Comparison of ENCODE assay signal across 14 cellular contexts in genomic region chr16:2179107-2179501, GRCh38. TPM values are rescaled to one million over a fixed set of nuclear protein-coding genes. Genes with fewer than 3 reads are reported as not detected.
DNase-seq lines count a peak whose midpoint lies in the region; ATAC-seq and TF ChIP-seq lines count a peak whose summit lies in the region.
"Had no signal": no experiment of that assay in that cellular context is flagged by ENCODE, and none has a peak within 500 bp of the region (broad histone marks: within the 10 kb centered on the region; RNA-seq: fewer than 3 reads in every experiment).

No MANE protein-coding gene starts in this region.

- TF ChIP-seq POLR2A in gastroesophageal sphincter (IDR thresholded peaks at IDR 0.05): no peak

- H3K27ac ChIP-seq in gastroesophageal sphincter: no peak overlapping the region

- H3K4me3 ChIP-seq in gastroesophageal sphincter: no peak overlapping the region

- WGBS in gastroesophageal sphincter (ENCODE audit: low coverage in 1 of 2), 2 donors: no CpG with 5 or more reads among the region's 50 CpGs

- peaks cover 0 to 43% of the 10 kb centered on the region in 2 donors for H3K36me3 ChIP-seq in gastroesophageal sphincter

- no peak overlapping the region for H3K4me3 Mint-ChIP-seq in WTC11
- H3K4me3 Mint-ChIP-seq in stimulated activated memory B cell treated with anti-CD40 and anti-IgM and Interleukin-4, amounts not matched to agents 10 μg/mL and 1 μg/mL and 100 μg/mL, for 72 hours: no peak overlapping the region
- H3K4me3 Mint-ChIP-seq: CD14-positive monocyte; CD8-positive, alpha-beta T cell had no signal

- peaks cover 10% of the 10 kb centered on the region for H3K36me3 Mint-ChIP-seq in WTC11
- H3K36me3 Mint-ChIP-seq in stimulated activated memory B cell treated with anti-CD40 and anti-IgM and Interleukin-4, amounts not matched to agents 10 μg/mL and 1 μg/mL and 100 μg/mL, for 72 hours: peaks cover 30% of the 10 kb centered on the region

- H3K4me1 ChIP-seq in gastroesophageal sphincter: peaks cover 0 to 6% (median 0%) of the 10 kb centered on the region in 3 donors

- TF ChIP-seq RAD21 in Ishikawa (IDR thresholded peaks at IDR 0.05; ENCODE audit: low read depth): no peak

- no peak overlapping the region for H3K27ac Mint-ChIP-seq in WTC11
- no peak overlapping the region for H3K27ac Mint-ChIP-seq in stimulated activated memory B cell treated with anti-CD40 and anti-IgM and Interleukin-4, amounts not matched to agents 10 μg/mL and 1 μg/mL and 100 μg/mL, for 72 hours
- H3K27ac Mint-ChIP-seq: CD14-positive monocyte; CD8-positive, alpha-beta T cell had no signal

- TF ChIP-seq EP300 in Ishikawa (IDR thresholded peaks at IDR 0.05; ENCODE audit: borderline replicate concordance) (no peak), gastroesophageal sphincter (IDR thresholded peaks at IDR 0.05) (no peak)

- POLR2A ChIA-PET in WTC11 (lab: Charles Lee): no interaction called here

- H3K4me1 Mint-ChIP-seq in WTC11: 0 out of 2 replicates have a peak, but pooled peaks cover 3% of the 10 kb centered on the region
- H3K4me1 Mint-ChIP-seq in stimulated activated memory B cell treated with anti-CD40 and anti-IgM and Interleukin-4, amounts not matched to agents 10 μg/mL and 1 μg/mL and 100 μg/mL, for 72 hours: peaks cover 11% of the 10 kb centered on the region
- H3K4me1 Mint-ChIP-seq: CD14-positive monocyte had no signal

- TF ChIP-seq CTCF in WTC11 (IDR thresholded peaks at IDR 0.05) (no peak), gastroesophageal sphincter (IDR thresholded peaks at IDR 0.05) (no peak)

- H3K9me3 ChIP-seq in gastroesophageal sphincter: no peaks in the 10 kb centered on the region

- no peaks in the 10 kb centered on the region for H3K9me3 Mint-ChIP-seq in WTC11
- no peaks in the 10 kb centered on the region for H3K9me3 Mint-ChIP-seq in stimulated activated memory B cell treated with anti-CD40 and anti-IgM and Interleukin-4, amounts not matched to agents 10 μg/mL and 1 μg/mL and 100 μg/mL, for 72 hours
- H3K9me3 Mint-ChIP-seq: CD8-positive, alpha-beta T cell had no signal

- DNase-seq in WTC11 (ENCODE audit: low spot score): no peak
- DNase-seq: COR-L47, DMS153, DMS79 treated with DMSO at 0.1 percent for 48 hours, GDM1, IMR-90 had no signal

- ATAC-seq in WTC11: peak; percentile 1
- ATAC-seq in gastroesophageal sphincter: peak; percentile 8
- ATAC-seq in stimulated activated memory B cell treated with anti-CD40 and anti-IgM and Interleukin-4, amounts not matched to agents 10 μg/mL and 1 μg/mL and 100 μg/mL, for 72 hours: peak; percentile 15
- no peak for ATAC-seq in GM21528 (IDR thresholded peaks at IDR 0.05; ENCODE audit: low FRiP score, unreplicated experiment)
- ATAC-seq in HG02623 (IDR thresholded peaks at IDR 0.05; ENCODE audit: unreplicated experiment): no peak
- ATAC-seq in GM19452 (IDR thresholded peaks at IDR 0.05; ENCODE audit: unreplicated experiment): no peak

- CTCF ChIA-PET in WTC11 (lab: Charles Lee): no interaction called here

- H3K27me3 Mint-ChIP-seq in WTC11 (ENCODE audit: low read depth): no peaks in the 10 kb centered on the region
- H3K27me3 Mint-ChIP-seq in stimulated activated memory B cell treated with anti-CD40 and anti-IgM and Interleukin-4, amounts not matched to agents 10 μg/mL and 1 μg/mL and 100 μg/mL, for 72 hours: peaks cover 2% of the 10 kb centered on the region

- peaks cover 12% of the 10 kb centered on the region for H3K27me3 ChIP-seq in gastroesophageal sphincter

TF ChIP-seq in Ishikawa, 13 proteins besides CTCF, POLR2A, EP300 and RAD21:
- TF ChIP-seq CEBPB (IDR thresholded peaks at IDR 0.05) (no peak), TEAD4 (IDR thresholded peaks at IDR 0.05) (no peak), ZBTB7A (IDR thresholded peaks at IDR 0.05; ENCODE audit: low read depth) (0 out of 2 replicates have a peak, but pooled peaks have one; percentile 21)
- TF ChIP-seq, protein P1, sequence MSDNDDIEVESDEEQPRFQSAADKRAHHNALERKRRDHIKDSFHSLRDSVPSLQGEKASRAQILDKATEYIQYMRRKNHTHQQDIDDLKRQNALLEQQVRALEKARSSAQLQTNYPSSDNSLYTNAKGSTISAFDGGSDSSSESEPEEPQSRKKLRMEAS (IDR thresholded peaks at IDR 0.05): no peak

TF ChIP-seq in WTC11, 78 proteins besides CTCF, POLR2A, EP300 and RAD21:
- TF ChIP-seq, protein P2, sequence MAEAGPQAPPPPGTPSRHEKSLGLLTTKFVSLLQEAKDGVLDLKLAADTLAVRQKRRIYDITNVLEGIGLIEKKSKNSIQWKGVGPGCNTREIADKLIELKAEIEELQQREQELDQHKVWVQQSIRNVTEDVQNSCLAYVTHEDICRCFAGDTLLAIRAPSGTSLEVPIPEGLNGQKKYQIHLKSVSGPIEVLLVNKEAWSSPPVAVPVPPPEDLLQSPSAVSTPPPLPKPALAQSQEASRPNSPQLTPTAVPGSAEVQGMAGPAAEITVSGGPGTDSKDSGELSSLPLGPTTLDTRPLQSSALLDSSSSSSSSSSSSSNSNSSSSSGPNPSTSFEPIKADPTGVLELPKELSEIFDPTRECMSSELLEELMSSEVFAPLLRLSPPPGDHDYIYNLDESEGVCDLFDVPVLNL (CRISPR knock-in tag; IDR thresholded peaks at IDR 0.05; ENCODE audit: borderline replicate concordance, low read depth): 0 out of 2 replicates have a peak, but pooled peaks have one; percentile 12
- TF ChIP-seq IRF2 (CRISPR knock-in tag; IDR thresholded peaks at IDR 0.05; ENCODE audit: borderline replicate concordance, low read depth): no peak
TF ChIP-seq in WTC11: peak in this region for 1.

RNA-seq across cellular contexts. Expression of gene CASKIN1, which starts 17.3 kb away (rescaled TPM):
- 9.4 to 15.7 TPM (median 11.3 TPM) in 3 replicates for total RNA-seq in WTC11 (2021)
- total RNA-seq in gastroesophageal sphincter: under 1 TPM in 2 of 4 donors, not detected in 2; 0.27 to 0.35 TPM
- total RNA-seq: IMR-90 had no signal

RNA-seq across cellular contexts. Expression of gene TRAF7, which starts 23.5 kb away (rescaled TPM):
- total RNA-seq in WTC11 (2021): 148 to 159 TPM (median 152 TPM) in 3 replicates
- 10 to 100 TPM; 36.3 to 70.1 (median 56.3) TPM for total RNA-seq in gastroesophageal sphincter

RNA-seq across cellular contexts. Expression of gene MLST8, which starts 26.1 kb away (rescaled TPM):
- 71.6 to 76.1 TPM (median 75.9 TPM) in 3 replicates for total RNA-seq in WTC11 (2021)
- total RNA-seq in gastroesophageal sphincter: 10 to 100 TPM; 29.0 to 50.8 (median 34.1) TPM

RNA-seq across cellular contexts. Expression of gene RAB26, which starts 30.7 kb away (rescaled TPM):
- 6.2 to 7.3 TPM (median 6.9 TPM) in 3 replicates for total RNA-seq in WTC11 (2021)
- 1 to 10 TPM in 1 of 4 donors, under 1 TPM in 1, not detected in 2; 0.39 to 1.0 TPM for total RNA-seq in gastroesophageal sphincter
- total RNA-seq: CD8-positive, alpha-beta T cell had no signal

RNA-seq across cellular contexts. Expression of gene BRICD5, which starts 31.6 kb away (rescaled TPM):
- total RNA-seq in WTC11 (2021): 12.5 to 15.2 TPM (median 13.6 TPM) in 3 replicates
- total RNA-seq in gastroesophageal sphincter: 10 to 100 TPM in 1 of 4 donors, 1 to 10 TPM in 2, under 1 TPM in 1; 0.72 to 10.3 (median 3.5) TPM

Comparison
In these comparisons a context has a peak if more than half of its experiments do, and no peak if none do; other contexts are left out.
1. ATAC-seq: peak in WTC11 (single experiment), gastroesophageal sphincter (single experiment) and stimulated activated memory B cell treated with anti-CD40 and anti-IgM and Interleukin-4, amounts not matched to agents 10 μg/mL and 1 μg/mL and 100 μg/mL, for 72 hours (single experiment); none in GM21528 (single experiment), HG02623 (single experiment) and GM19452 (single experiment).